ENCODE assay signal across 8 cellular contexts in genomic region chr1:63592536-63593302, GRCh38. TPM values are rescaled to one million over a fixed set of nuclear protein-coding genes. Genes with fewer than 3 reads are reported as not detected.
DNase-seq lines count a peak whose midpoint lies in the region; ATAC-seq, FAIRE-seq and TF ChIP-seq lines count a peak whose summit lies in the region.

No MANE protein-coding gene starts in this region.

- H3K27ac ChIP-seq in A549 (peak overlapping the region; percentile 91 to 93), iPS-18a (ENCODE audit: low read length) (no peak overlapping the region), skin epidermis (peak overlapping the region; percentile 48 to 97 (median 91))

- no peaks in the 10 kb centered on the region for H3K9me3 ChIP-seq in A549
- H3K9me3 ChIP-seq in iPS-18a (ENCODE audit: control insufficient read depth, low read depth, low read length), result no peaks in the 10 kb centered on the region

- H3K36me3 ChIP-seq in H7 (replicated peaks; ENCODE audit: control insufficient read depth, insufficient read depth, low read length) (no peaks in the 10 kb centered on the region), iPS-18a (ENCODE audit: control insufficient read depth, low read depth, low read length) (no peaks in the 10 kb centered on the region)

- peak overlapping the region; percentile 93 for H3K27ac Mint-ChIP-seq in activated CD4-positive, alpha-beta memory T cell treated with anti-CD3 and anti-CD28 coated beads, Interleukin-2, amount 10 ng/mL, durations not matched to agents 7 days and 5 days

- DNase-seq in A549 (ENCODE audit: low read depth in 1 of 2, low spot score in 1 of 2), result no peak
- DNase-seq in H7, result no peak
- no peak for DNase-seq in activated CD4-positive, alpha-beta memory T cell treated with anti-CD3 and anti-CD28 coated beads, Interleukin-2, amount 10 ng/mL, durations not matched to agents 7 days and 5 days
- DNase-seq in DMS79 treated with DMSO at 0.1 percent for 48 hours (lab: John Stamatoyannopoulos, UW), result no peak
- DNase-seq in erythroblast (lab: John Stamatoyannopoulos, UW), result no peak
- no peak for DNase-seq in epidermal melanocyte (ENCODE audit: insufficient read length, low spot score)

- no peak for TF ChIP-seq RAD21 in A549 (conservative IDR thresholded peaks at IDR 0.05 in 1 of 2, IDR thresholded peaks at IDR 0.05 in 1 of 2)

- POLR2A ChIA-PET in A549 (lab: Yijun Ruan, JAX), result no interaction called here
- POLR2A ChIA-PET in activated CD4-positive, alpha-beta memory T cell treated with anti-CD3 and anti-CD28 coated beads, Interleukin-2, amount 10 ng/mL, durations not matched to agents 7 days and 5 days (lab: Charles Lee), result interaction anchor here (1.0 to 3.1 kb wide), 13 partner anchors 8 to 1157 kb away, joined by 3 to 24 read pairs (median 5); partner anchors contain the start of genes ALG6, EFCAB7 and ITGB3BP

- no peak for TF ChIP-seq EP300 in A549 (IDR thresholded peaks at IDR 0.05)

- TF ChIP-seq CTCF in A549 (IDR thresholded peaks at IDR 0.05), result no peak

- WGBS in A549 (ENCODE audit: missing lambda C conversion rate), result 57% methylated on average over 14 of the region's 18 CpGs

- no peak for TF ChIP-seq POLR2A in A549 (IDR thresholded peaks at IDR 0.05; ENCODE audit: low read length)
- TF ChIP-seq POLR2A in erythroblast (IDR thresholded peaks at IDR 0.05; ENCODE audit: low read length), result no peak

- no peak for ATAC-seq in A549

- H3K9me3 Mint-ChIP-seq in activated CD4-positive, alpha-beta memory T cell treated with anti-CD3 and anti-CD28 coated beads, Interleukin-2, amount 10 ng/mL, durations not matched to agents 7 days and 5 days, result no peaks in the 10 kb centered on the region

- H3K27me3 ChIP-seq in H7 (ENCODE audit: control insufficient read depth, insufficient read depth, low read length) (no peaks in the 10 kb centered on the region), iPS-18a (ENCODE audit: control insufficient read depth, insufficient read depth, low read length) (peaks cover 12% of the 10 kb centered on the region)

- H3K4me3 ChIP-seq in A549 (peak overlapping the region; percentile 96), H7 (ENCODE audit: insufficient read depth, low read depth, low read length) (peak overlapping the region; percentile 97), iPS-18a (ENCODE audit: low read length) (peak overlapping the region; percentile 92), skin epidermis (peak overlapping the region; percentile 61 to 91 (median 77))

- CTCF ChIA-PET in A549 (lab: Yijun Ruan, JAX), result interaction anchor here (0.5 to 1.2 kb wide), 2 partner anchors 259 to 654 kb away, joined by 3 to 4 read pairs; no protein-coding TSS in a partner anchor
- CTCF ChIA-PET in activated CD4-positive, alpha-beta memory T cell treated with anti-CD3 and anti-CD28 coated beads, Interleukin-2, amount 10 ng/mL, durations not matched to agents 7 days and 5 days (lab: Charles Lee), result interaction anchor here (0.9 kb wide), 1 partner anchor 14 kb away, joined by 3 read pairs; no protein-coding TSS in a partner anchor

- H3K27me3 Mint-ChIP-seq in activated CD4-positive, alpha-beta memory T cell treated with anti-CD3 and anti-CD28 coated beads, Interleukin-2, amount 10 ng/mL, durations not matched to agents 7 days and 5 days, result no peaks in the 10 kb centered on the region

- H3K4me1 Mint-ChIP-seq in activated CD4-positive, alpha-beta memory T cell treated with anti-CD3 and anti-CD28 coated beads, Interleukin-2, amount 10 ng/mL, durations not matched to agents 7 days and 5 days, result peaks cover 37% of the 10 kb centered on the region

- peaks cover 20% of the 10 kb centered on the region for H3K4me1 ChIP-seq in A549
- H3K4me1 ChIP-seq in iPS-18a (ENCODE audit: control insufficient read depth, low read depth, low read length), result peaks cover 5% of the 10 kb centered on the region

- peaks cover 28% of the 10 kb centered on the region for H3K36me3 Mint-ChIP-seq in activated CD4-positive, alpha-beta memory T cell treated with anti-CD3 and anti-CD28 coated beads, Interleukin-2, amount 10 ng/mL, durations not matched to agents 7 days and 5 days (ENCODE audit: low read depth)

- FAIRE-seq in A549 (lab: Jason Lieb, UNC), result no peak

- peak overlapping the region; percentile 56 for H3K9ac ChIP-seq in iPS-18a (ENCODE audit: low read length)

- peak overlapping the region; percentile 83 for H3K4me2 ChIP-seq in A549

- H3K4me3 Mint-ChIP-seq in activated CD4-positive, alpha-beta memory T cell treated with anti-CD3 and anti-CD28 coated beads, Interleukin-2, amount 10 ng/mL, durations not matched to agents 7 days and 5 days, result peak overlapping the region; percentile 99

TF ChIP-seq in A549, 52 proteins besides CTCF, POLR2A, EP300 and RAD21:
- TF ChIP-seq CHD4 (IDR thresholded peaks at IDR 0.05; ENCODE audit: borderline replicate concordance) (no peak), NR3C1 (IDR thresholded peaks at IDR 0.05) (no peak), ESRRA (IDR thresholded peaks at IDR 0.05; ENCODE audit: borderline replicate concordance, low read length) (no peak), CBX2 (IDR thresholded peaks at IDR 0.05; ENCODE audit: borderline replicate concordance, low read depth) (no peak), HDAC2 (IDR thresholded peaks at IDR 0.05) (no peak), RNF2 (IDR thresholded peaks at IDR 0.05; ENCODE audit: borderline replicate concordance, low read depth) (no peak), RFX5 (IDR thresholded peaks at IDR 0.05) (no peak), BHLHE40 (IDR thresholded peaks at IDR 0.05; ENCODE audit: low read depth, low read length) (no peak), SREBF2 (IDR thresholded peaks at IDR 0.05) (no peak), BCL3 (IDR thresholded peaks at IDR 0.05) (no peak), MYC (IDR thresholded peaks at IDR 0.05; ENCODE audit: borderline replicate concordance, low read length) (no peak), KDM1A (IDR thresholded peaks at IDR 0.05; ENCODE audit: low read depth) (no peak), ATOH8 (CRISPR knock-in tag; IDR thresholded peaks at IDR 0.05; ENCODE audit: low read depth) (no peak)

RNA-seq across cellular contexts. Expression of gene PGM1, which starts 0.5 kb away (rescaled TPM):
- polyA plus RNA-seq in A549 (2011; rRNA removed) (25.5 and 39.9 TPM in 2 replicates), A549 (2017; fragmentation: RNase III; extraction: RNeasy Plus Mini Kit Qiagen cat#74134 plus additional on column Dnase treatment) (44.8 to 51.4 TPM (median 50.2 TPM) in 3 replicates)
- polyA plus RNA-seq in A549 (2012; cell fraction: cytosol; rRNA removed), result 15.8 and 18.6 TPM in 2 replicates
- polyA plus RNA-seq in A549 (2012; cell fraction: nucleus; rRNA removed), result 15.3 and 21.8 TPM in 2 replicates
- polyA minus RNA-seq in A549 (2011; rRNA and poly(A)+ RNA removed), result 30.5 and 30.9 TPM in 2 replicates
- total RNA-seq in H7 (2014; rRNA removed; shearing (Covaris generic)), result 170 and 234 TPM in 2 replicates
- 10 to 100 TPM; 32.8 to 34.5 TPM for total RNA-seq in activated CD4-positive, alpha-beta memory T cell treated with anti-CD3 and anti-CD28 coated beads, Interleukin-2, amount 10 ng/mL, durations not matched to agents 7 days and 5 days
